Comparison of ENCODE assay signal across 21 cellular contexts in genomic region chr1:70719164-70719563, GRCh38.
"Had no signal": no experiment of that assay in that cellular context is flagged by ENCODE, and none has a peak within 500 bp of the region (broad histone marks: within the 10 kb centered on the region; RNA-seq: fewer than 3 reads in every experiment).

No MANE protein-coding gene starts in this region.

- H3K27me3 ChIP-seq: adrenal gland, esophagus squamous epithelium, sigmoid colon, spleen, testis had no signal

- H3K27ac Mint-ChIP-seq: activated naive CD4-positive, alpha-beta T cell treated with anti-CD3 and anti-CD28 coated beads, Interleukin-2, amount 50 U/mL, for 24 hours; dendritic cell treated with granulocyte-macrophage colony-stimulating factor and Interleukin-4, amounts not matched to agents 40 ng/mL and 50 ng/mL, for 4 days; immature natural killer cell; nephron progenitor cell; stimulated activated memory B cell treated with anti-CD40 and anti-IgM and Interleukin-4, amounts not matched to agents 10 μg/mL and 1 μg/mL and 100 μg/mL, for 72 hours had no signal

- H3K4me3 ChIP-seq: adrenal gland, esophagus squamous epithelium, sigmoid colon, spleen, testis had no signal

- H3K27ac ChIP-seq: adrenal gland, foreskin keratinocyte, spleen, testis had no signal

- H3K9me3 ChIP-seq: adrenal gland, esophagus squamous epithelium, sigmoid colon, testis had no signal

- H3K36me3 ChIP-seq: adrenal gland, esophagus squamous epithelium, sigmoid colon, spleen had no signal

- H3K4me3 Mint-ChIP-seq: activated naive CD4-positive, alpha-beta T cell treated with anti-CD3 and anti-CD28 coated beads, Interleukin-2, amount 50 U/mL, for 24 hours; activated T-cell treated with anti-CD3 and anti-CD28 coated beads, Interleukin-2, amount 50 U/mL, for 4 hours; dendritic cell treated with granulocyte-macrophage colony-stimulating factor and Interleukin-4, amounts not matched to agents 40 ng/mL and 50 ng/mL, for 4 days; immature natural killer cell; nephron progenitor cell; stimulated activated memory B cell treated with anti-CD40 and anti-IgM and Interleukin-4, amounts not matched to agents 10 μg/mL and 1 μg/mL and 100 μg/mL, for 72 hours had no signal

- DNase-seq: activated CD4-positive, alpha-beta T cell treated with anti-CD3 and anti-CD28 coated beads, Interleukin-2, amount 50 U/mL, for 1 hour; activated CD8-positive, alpha-beta memory T cell treated with anti-CD3 and anti-CD28 coated beads, Interleukin-2, amount 50 U/mL, for 4 hours; activated effector memory CD4-positive, alpha-beta T cell treated with Interleukin-2 at 50 U/mL for 16 hours; activated T-cell treated with anti-CD3 and anti-CD28 coated beads, Interleukin-2, amount 50 U/mL, for 4 hours; adrenal gland; effector CD8-positive, alpha-beta T cell; esophagus squamous epithelium; foreskin keratinocyte; immature natural killer cell; midbrain; nephron progenitor cell; nucleus accumbens; sigmoid colon; spleen; stimulated activated CD4-positive, alpha-beta T cell treated with anti-CD3 and anti-CD28 coated beads, Interleukin-4, amount 100 ng/mL, for 4 hours; T1000; testis had no signal

- H3K4me1 Mint-ChIP-seq: activated naive CD4-positive, alpha-beta T cell treated with anti-CD3 and anti-CD28 coated beads, Interleukin-2, amount 50 U/mL, for 24 hours; immature natural killer cell; nephron progenitor cell; stimulated activated memory B cell treated with anti-CD40 and anti-IgM and Interleukin-4, amounts not matched to agents 10 μg/mL and 1 μg/mL and 100 μg/mL, for 72 hours had no signal

- H3K27me3 Mint-ChIP-seq: activated naive CD4-positive, alpha-beta T cell treated with anti-CD3 and anti-CD28 coated beads, Interleukin-2, amount 50 U/mL, for 24 hours; dendritic cell treated with granulocyte-macrophage colony-stimulating factor and Interleukin-4, amounts not matched to agents 40 ng/mL and 50 ng/mL, for 4 days; stimulated activated memory B cell treated with anti-CD40 and anti-IgM and Interleukin-4, amounts not matched to agents 10 μg/mL and 1 μg/mL and 100 μg/mL, for 72 hours had no signal

- H3K36me3 Mint-ChIP-seq: activated naive CD4-positive, alpha-beta T cell treated with anti-CD3 and anti-CD28 coated beads, Interleukin-2, amount 50 U/mL, for 24 hours; immature natural killer cell; stimulated activated memory B cell treated with anti-CD40 and anti-IgM and Interleukin-4, amounts not matched to agents 10 μg/mL and 1 μg/mL and 100 μg/mL, for 72 hours had no signal

- ATAC-seq: activated CD4-positive, CD25-positive, alpha-beta regulatory T cell treated with anti-CD3 and anti-CD28 coated beads, Interleukin-2, amount 50 U/mL, for 24 hours; activated T-cell treated with anti-CD3 and anti-CD28 coated beads, Interleukin-2, amount 50 U/mL, for 4 hours; foreskin keratinocyte; stimulated activated memory B cell treated with anti-CD40 and anti-IgM and Interleukin-4, amounts not matched to agents 10 μg/mL and 1 μg/mL and 100 μg/mL, for 72 hours had no signal

- H3K4me1 ChIP-seq: adrenal gland, foreskin keratinocyte, spleen, testis had no signal
